Comparison of ENCODE assay signal across 1 cellular context in the genomic region with DNA sequence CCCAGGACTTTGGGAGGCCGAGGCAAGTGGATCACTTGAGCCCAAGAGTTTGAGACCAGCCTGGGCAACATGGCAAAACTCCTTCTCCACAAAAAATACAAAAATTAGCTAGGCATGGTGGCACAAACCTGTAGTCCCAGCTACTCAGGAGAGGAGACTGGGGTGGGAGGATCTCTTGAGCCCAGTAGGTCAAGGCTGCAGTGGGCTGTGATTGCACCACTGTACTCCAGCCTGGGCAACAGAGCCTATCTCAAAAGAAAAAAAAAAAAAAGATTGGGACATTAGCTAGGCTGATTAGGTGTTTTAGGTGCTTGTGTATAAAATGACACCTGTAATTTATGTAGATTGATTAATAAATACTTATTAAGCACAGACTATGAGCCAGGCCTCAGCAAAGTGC.
TF ChIP-seq lines count a peak whose summit lies in the region.

No MANE protein-coding gene starts in this region.

TF ChIP-seq in HepG2, 621 proteins besides CTCF, POLR2A, EP300 and RAD21:
- TF ChIP-seq GATA4 (IDR thresholded peaks at IDR 0.05; ENCODE audit: borderline replicate concordance, low read depth), result no peak
- no peak for TF ChIP-seq KLF12 (CRISPR knock-in tag; IDR thresholded peaks at IDR 0.05; ENCODE audit: borderline replicate concordance)
- TF ChIP-seq ZNF33A (CRISPR knock-in tag; IDR thresholded peaks at IDR 0.05; ENCODE audit: borderline replicate concordance), result no peak
- peak; percentile 37; the same call in 1 of the 2 replicates for TF ChIP-seq CEBPG (CRISPR knock-in tag; IDR thresholded peaks at IDR 0.05)
- no peak for TF ChIP-seq ZNF615 (CRISPR knock-in tag; IDR thresholded peaks at IDR 0.05; ENCODE audit: borderline replicate concordance)
- no peak for TF ChIP-seq ZKSCAN8 (CRISPR knock-in tag; IDR thresholded peaks at IDR 0.05; ENCODE audit: borderline replicate concordance)
- no peak for TF ChIP-seq NBN (conservative IDR thresholded peaks at IDR 0.05)
- TF ChIP-seq MYC (CRISPR knock-in tag; IDR thresholded peaks at IDR 0.05; ENCODE audit: borderline replicate concordance), result no peak
- TF ChIP-seq NR2F6 (IDR thresholded peaks at IDR 0.05), result peak; percentile 27; the same call in 1 of the 2 replicates
- no peak for TF ChIP-seq NR2F6 (CRISPR knock-in tag; IDR thresholded peaks at IDR 0.05)
- TF ChIP-seq, protein P1, sequence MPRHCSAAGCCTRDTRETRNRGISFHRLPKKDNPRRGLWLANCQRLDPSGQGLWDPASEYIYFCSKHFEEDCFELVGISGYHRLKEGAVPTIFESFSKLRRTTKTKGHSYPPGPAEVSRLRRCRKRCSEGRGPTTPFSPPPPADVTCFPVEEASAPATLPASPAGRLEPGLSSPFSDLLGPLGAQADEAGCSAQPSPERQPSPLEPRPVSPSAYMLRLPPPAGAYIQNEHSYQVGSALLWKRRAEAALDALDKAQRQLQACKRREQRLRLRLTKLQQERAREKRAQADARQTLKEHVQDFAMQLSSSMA (CRISPR knock-in tag; IDR thresholded peaks at IDR 0.05), result no peak
- no peak for TF ChIP-seq ZNF562 (CRISPR knock-in tag; IDR thresholded peaks at IDR 0.05; ENCODE audit: borderline replicate concordance)
- TF ChIP-seq HES4 (CRISPR knock-in tag; IDR thresholded peaks at IDR 0.05; ENCODE audit: borderline replicate concordance), result no peak
- no peak for TF ChIP-seq XBP1 (CRISPR knock-in tag; IDR thresholded peaks at IDR 0.05)
- TF ChIP-seq KLF16 (CRISPR knock-in tag; IDR thresholded peaks at IDR 0.05), result 0 out of 4 replicates have a peak, but pooled peaks of 1 of the 2 experiments have one; percentile 21
- no peak for TF ChIP-seq HIVEP1 (CRISPR knock-in tag; IDR thresholded peaks at IDR 0.05)
- TF ChIP-seq CREB1 (IDR thresholded peaks at IDR 0.05), result no peak
- no peak for TF ChIP-seq CREB1 (CRISPR knock-in tag; IDR thresholded peaks at IDR 0.05)
- no peak for TF ChIP-seq TAF15 (IDR thresholded peaks at IDR 0.05; ENCODE audit: low read depth, low read length, poor library complexity, severe bottlenecking)
- TF ChIP-seq, protein P2, sequence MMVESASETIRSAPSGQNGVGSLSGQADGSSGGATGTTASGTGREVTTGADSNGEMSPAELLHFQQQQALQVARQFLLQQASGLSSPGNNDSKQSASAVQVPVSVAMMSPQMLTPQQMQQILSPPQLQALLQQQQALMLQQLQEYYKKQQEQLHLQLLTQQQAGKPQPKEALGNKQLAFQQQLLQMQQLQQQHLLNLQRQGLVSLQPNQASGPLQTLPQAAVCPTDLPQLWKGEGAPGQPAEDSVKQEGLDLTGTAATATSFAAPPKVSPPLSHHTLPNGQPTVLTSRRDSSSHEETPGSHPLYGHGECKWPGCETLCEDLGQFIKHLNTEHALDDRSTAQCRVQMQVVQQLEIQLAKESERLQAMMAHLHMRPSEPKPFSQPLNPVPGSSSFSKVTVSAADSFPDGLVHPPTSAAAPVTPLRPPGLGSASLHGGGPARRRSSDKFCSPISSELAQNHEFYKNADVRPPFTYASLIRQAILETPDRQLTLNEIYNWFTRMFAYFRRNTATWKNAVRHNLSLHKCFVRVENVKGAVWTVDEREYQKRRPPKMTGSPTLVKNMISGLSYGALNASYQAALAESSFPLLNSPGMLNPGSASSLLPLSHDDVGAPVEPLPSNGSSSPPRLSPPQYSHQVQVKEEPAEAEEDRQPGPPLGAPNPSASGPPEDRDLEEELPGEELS (CRISPR knock-in tag; IDR thresholded peaks at IDR 0.05), result no peak
- TF ChIP-seq, protein P3, sequence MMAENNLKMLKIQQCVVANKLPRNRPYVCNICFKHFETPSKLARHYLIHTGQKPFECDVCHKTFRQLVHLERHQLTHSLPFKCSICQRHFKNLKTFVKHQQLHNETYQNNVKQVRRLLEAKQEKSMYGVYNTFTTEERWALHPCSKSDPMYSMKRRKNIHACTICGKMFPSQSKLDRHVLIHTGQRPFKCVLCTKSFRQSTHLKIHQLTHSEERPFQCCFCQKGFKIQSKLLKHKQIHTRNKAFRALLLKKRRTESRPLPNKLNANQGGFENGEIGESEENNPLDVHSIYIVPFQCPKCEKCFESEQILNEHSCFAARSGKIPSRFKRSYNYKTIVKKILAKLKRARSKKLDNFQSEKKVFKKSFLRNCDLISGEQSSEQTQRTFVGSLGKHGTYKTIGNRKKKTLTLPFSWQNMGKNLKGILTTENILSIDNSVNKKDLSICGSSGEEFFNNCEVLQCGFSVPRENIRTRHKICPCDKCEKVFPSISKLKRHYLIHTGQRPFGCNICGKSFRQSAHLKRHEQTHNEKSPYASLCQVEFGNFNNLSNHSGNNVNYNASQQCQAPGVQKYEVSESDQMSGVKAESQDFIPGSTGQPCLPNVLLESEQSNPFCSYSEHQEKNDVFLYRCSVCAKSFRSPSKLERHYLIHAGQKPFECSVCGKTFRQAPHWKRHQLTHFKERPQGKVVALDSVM (CRISPR knock-in tag; IDR thresholded peaks at IDR 0.05), result peak; percentile 50; the same call in 1 of the 2 replicates
- TF ChIP-seq ZNF577 (CRISPR knock-in tag; IDR thresholded peaks at IDR 0.05; ENCODE audit: borderline replicate concordance, low read depth), result no peak
- peak; percentile 31; the same call in 1 of the 2 replicates for TF ChIP-seq HNF4A (CRISPR knock-in tag; IDR thresholded peaks at IDR 0.05)
- TF ChIP-seq, protein P4, sequence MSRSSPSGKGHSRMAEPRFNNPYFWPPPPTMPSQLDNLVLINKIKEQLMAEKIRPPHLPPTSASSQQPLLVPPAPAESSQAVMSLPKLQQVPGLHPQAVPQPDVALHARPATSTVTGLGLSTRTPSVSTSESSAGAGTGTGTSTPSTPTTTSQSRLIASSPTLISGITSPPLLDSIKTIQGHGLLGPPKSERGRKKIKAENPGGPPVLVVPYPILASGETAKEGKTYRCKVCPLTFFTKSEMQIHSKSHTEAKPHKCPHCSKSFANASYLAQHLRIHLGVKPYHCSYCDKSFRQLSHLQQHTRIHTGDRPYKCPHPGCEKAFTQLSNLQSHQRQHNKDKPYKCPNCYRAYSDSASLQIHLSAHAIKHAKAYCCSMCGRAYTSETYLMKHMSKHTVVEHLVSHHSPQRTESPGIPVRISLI (CRISPR knock-in tag; IDR thresholded peaks at IDR 0.05; ENCODE audit: borderline replicate concordance), result peak; percentile 49; the same call in 1 of the 2 replicates
- TF ChIP-seq, protein P5, sequence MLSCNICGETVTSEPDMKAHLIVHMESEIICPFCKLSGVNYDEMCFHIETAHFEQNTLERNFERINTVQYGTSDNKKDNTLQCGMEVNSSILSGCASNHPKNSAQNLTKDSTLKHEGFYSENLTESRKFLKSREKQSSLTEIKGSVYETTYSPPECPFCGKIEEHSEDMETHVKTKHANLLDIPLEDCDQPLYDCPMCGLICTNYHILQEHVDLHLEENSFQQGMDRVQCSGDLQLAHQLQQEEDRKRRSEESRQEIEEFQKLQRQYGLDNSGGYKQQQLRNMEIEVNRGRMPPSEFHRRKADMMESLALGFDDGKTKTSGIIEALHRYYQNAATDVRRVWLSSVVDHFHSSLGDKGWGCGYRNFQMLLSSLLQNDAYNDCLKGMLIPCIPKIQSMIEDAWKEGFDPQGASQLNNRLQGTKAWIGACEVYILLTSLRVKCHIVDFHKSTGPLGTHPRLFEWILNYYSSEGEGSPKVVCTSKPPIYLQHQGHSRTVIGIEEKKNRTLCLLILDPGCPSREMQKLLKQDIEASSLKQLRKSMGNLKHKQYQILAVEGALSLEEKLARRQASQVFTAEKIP (CRISPR knock-in tag; IDR thresholded peaks at IDR 0.05; ENCODE audit: borderline replicate concordance), result no peak
- TF ChIP-seq ZNF557 (CRISPR knock-in tag; IDR thresholded peaks at IDR 0.05), result no peak
- no peak for TF ChIP-seq SAFB2 (CRISPR knock-in tag; IDR thresholded peaks at IDR 0.05; ENCODE audit: borderline replicate concordance, low read depth)
- TF ChIP-seq ZBTB21 (CRISPR knock-in tag; IDR thresholded peaks at IDR 0.05), result no peak
- TF ChIP-seq ARNT2 (CRISPR knock-in tag; IDR thresholded peaks at IDR 0.05; ENCODE audit: low read depth), result no peak
- TF ChIP-seq MIER3 (CRISPR knock-in tag; IDR thresholded peaks at IDR 0.05; ENCODE audit: borderline replicate concordance), result no peak
- no peak for TF ChIP-seq ZNF724P (CRISPR knock-in tag; IDR thresholded peaks at IDR 0.05; ENCODE audit: borderline replicate concordance)
- TF ChIP-seq CEBPB (IDR thresholded peaks at IDR 0.05; ENCODE audit: borderline replicate concordance, low read depth, low read length), result peak; percentile 78
- no peak for TF ChIP-seq MEF2D (CRISPR knock-in tag; IDR thresholded peaks at IDR 0.05)
- TF ChIP-seq, protein P6, sequence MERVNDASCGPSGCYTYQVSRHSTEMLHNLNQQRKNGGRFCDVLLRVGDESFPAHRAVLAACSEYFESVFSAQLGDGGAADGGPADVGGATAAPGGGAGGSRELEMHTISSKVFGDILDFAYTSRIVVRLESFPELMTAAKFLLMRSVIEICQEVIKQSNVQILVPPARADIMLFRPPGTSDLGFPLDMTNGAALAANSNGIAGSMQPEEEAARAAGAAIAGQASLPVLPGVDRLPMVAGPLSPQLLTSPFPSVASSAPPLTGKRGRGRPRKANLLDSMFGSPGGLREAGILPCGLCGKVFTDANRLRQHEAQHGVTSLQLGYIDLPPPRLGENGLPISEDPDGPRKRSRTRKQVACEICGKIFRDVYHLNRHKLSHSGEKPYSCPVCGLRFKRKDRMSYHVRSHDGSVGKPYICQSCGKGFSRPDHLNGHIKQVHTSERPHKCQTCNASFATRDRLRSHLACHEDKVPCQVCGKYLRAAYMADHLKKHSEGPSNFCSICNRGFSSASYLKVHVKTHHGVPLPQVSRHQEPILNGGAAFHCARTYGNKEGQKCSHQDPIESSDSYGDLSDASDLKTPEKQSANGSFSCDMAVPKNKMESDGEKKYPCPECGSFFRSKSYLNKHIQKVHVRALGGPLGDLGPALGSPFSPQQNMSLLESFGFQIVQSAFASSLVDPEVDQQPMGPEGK (CRISPR knock-in tag; IDR thresholded peaks at IDR 0.05), result no peak
- TF ChIP-seq ONECUT2 (CRISPR knock-in tag; IDR thresholded peaks at IDR 0.05), result no peak
- TF ChIP-seq, protein P7, sequence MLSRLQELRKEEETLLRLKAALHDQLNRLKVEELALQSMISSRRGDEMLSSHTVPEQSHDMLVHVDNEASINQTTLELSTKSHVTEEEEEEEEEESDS (CRISPR knock-in tag; IDR thresholded peaks at IDR 0.05; ENCODE audit: borderline replicate concordance), result no peak
- TF ChIP-seq, protein P8, sequence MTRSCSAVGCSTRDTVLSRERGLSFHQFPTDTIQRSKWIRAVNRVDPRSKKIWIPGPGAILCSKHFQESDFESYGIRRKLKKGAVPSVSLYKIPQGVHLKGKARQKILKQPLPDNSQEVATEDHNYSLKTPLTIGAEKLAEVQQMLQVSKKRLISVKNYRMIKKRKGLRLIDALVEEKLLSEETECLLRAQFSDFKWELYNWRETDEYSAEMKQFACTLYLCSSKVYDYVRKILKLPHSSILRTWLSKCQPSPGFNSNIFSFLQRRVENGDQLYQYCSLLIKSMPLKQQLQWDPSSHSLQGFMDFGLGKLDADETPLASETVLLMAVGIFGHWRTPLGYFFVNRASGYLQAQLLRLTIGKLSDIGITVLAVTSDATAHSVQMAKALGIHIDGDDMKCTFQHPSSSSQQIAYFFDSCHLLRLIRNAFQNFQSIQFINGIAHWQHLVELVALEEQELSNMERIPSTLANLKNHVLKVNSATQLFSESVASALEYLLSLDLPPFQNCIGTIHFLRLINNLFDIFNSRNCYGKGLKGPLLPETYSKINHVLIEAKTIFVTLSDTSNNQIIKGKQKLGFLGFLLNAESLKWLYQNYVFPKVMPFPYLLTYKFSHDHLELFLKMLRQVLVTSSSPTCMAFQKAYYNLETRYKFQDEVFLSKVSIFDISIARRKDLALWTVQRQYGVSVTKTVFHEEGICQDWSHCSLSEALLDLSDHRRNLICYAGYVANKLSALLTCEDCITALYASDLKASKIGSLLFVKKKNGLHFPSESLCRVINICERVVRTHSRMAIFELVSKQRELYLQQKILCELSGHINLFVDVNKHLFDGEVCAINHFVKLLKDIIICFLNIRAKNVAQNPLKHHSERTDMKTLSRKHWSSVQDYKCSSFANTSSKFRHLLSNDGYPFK (CRISPR knock-in tag; IDR thresholded peaks at IDR 0.05; ENCODE audit: borderline replicate concordance), result no peak
- TF ChIP-seq STAT5B (CRISPR knock-in tag; IDR thresholded peaks at IDR 0.05), result no peak
- no peak for TF ChIP-seq ZNF703 (CRISPR knock-in tag; IDR thresholded peaks at IDR 0.05; ENCODE audit: borderline replicate concordance)
- TF ChIP-seq CHD4 (IDR thresholded peaks at IDR 0.05; ENCODE audit: borderline replicate concordance, low read length), result no peak
- TF ChIP-seq KLF13 (CRISPR knock-in tag; IDR thresholded peaks at IDR 0.05), result no peak
- TF ChIP-seq CREM (IDR thresholded peaks at IDR 0.05), result no peak
- no peak for TF ChIP-seq CREM (CRISPR knock-in tag; IDR thresholded peaks at IDR 0.05)
- TF ChIP-seq TAF1 (CRISPR knock-in tag; IDR thresholded peaks at IDR 0.05), result no peak
- no peak for TF ChIP-seq TBX3 (IDR thresholded peaks at IDR 0.05; ENCODE audit: borderline replicate concordance)
- TF ChIP-seq, protein P9, sequence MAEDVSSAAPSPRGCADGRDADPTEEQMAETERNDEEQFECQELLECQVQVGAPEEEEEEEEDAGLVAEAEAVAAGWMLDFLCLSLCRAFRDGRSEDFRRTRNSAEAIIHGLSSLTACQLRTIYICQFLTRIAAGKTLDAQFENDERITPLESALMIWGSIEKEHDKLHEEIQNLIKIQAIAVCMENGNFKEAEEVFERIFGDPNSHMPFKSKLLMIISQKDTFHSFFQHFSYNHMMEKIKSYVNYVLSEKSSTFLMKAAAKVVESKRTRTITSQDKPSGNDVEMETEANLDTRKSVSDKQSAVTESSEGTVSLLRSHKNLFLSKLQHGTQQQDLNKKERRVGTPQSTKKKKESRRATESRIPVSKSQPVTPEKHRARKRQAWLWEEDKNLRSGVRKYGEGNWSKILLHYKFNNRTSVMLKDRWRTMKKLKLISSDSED (CRISPR knock-in tag; IDR thresholded peaks at IDR 0.05), result no peak
- TF ChIP-seq ZNF260 (CRISPR knock-in tag; IDR thresholded peaks at IDR 0.05; ENCODE audit: borderline replicate concordance, low read depth), result no peak
- TF ChIP-seq RFX5 (IDR thresholded peaks at IDR 0.05; ENCODE audit: low read depth, low read length), result no peak
- TF ChIP-seq, protein P10, sequence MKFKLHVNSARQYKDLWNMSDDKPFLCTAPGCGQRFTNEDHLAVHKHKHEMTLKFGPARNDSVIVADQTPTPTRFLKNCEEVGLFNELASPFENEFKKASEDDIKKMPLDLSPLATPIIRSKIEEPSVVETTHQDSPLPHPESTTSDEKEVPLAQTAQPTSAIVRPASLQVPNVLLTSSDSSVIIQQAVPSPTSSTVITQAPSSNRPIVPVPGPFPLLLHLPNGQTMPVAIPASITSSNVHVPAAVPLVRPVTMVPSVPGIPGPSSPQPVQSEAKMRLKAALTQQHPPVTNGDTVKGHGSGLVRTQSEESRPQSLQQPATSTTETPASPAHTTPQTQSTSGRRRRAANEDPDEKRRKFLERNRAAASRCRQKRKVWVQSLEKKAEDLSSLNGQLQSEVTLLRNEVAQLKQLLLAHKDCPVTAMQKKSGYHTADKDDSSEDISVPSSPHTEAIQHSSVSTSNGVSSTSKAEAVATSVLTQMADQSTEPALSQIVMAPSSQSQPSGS (CRISPR knock-in tag; IDR thresholded peaks at IDR 0.05), result no peak
- TF ChIP-seq ZNF543 (CRISPR knock-in tag; IDR thresholded peaks at IDR 0.05), result no peak
- no peak for TF ChIP-seq ZNF333 (CRISPR knock-in tag; IDR thresholded peaks at IDR 0.05; ENCODE audit: borderline replicate concordance)
- TF ChIP-seq ETV6 (CRISPR knock-in tag; conservative IDR thresholded peaks at IDR 0.05), result no peak
- TF ChIP-seq PHF8 (CRISPR knock-in tag; IDR thresholded peaks at IDR 0.05), result no peak
- no peak for TF ChIP-seq RXRA (CRISPR knock-in tag; IDR thresholded peaks at IDR 0.05)
- no peak for TF ChIP-seq DNMT1 (CRISPR knock-in tag; IDR thresholded peaks at IDR 0.05)
TF ChIP-seq in HepG2: peak in this region for 7.
